Comparison of ENCODE assay signal across 19 cellular contexts in the genomic region with DNA sequence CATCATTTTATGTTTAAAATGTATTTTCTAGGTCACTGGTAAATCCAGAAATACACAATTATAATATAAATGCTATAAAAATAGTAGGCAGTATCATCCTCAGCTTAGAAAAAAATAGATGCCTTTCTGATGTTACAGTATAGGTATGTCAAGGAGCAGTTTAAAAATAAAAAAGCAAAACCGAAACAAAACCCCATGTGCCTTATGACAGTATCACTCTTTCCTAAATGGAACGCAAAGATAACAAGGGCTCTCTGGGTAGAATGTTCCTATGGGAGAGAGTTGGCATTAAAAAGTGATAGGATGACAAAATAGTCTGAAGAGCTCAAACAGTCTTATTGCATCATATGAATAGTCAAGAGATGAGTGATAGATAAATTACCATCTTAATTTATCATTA.
A peak's percentile ranks its signal among the peaks of the same experiment; 100 is the strongest.
DNase-seq lines count a peak whose midpoint lies in the region; ATAC-seq, FAIRE-seq and TF ChIP-seq lines count a peak whose summit lies in the region.
"Had no signal": no experiment of that assay in that cellular context is flagged by ENCODE, and none has a peak within 500 bp of the region (broad histone marks: within the 10 kb centered on the region; RNA-seq: fewer than 3 reads in every experiment).

No MANE protein-coding gene starts in this region.

- H2AFZ ChIP-seq in HepG2 (ENCODE audit: low read length): no peak overlapping the region

- H3K9ac ChIP-seq in HepG2 (ENCODE audit: insufficient read depth, low read depth, low read length): no peak overlapping the region

- H3K27ac ChIP-seq in HepG2 (ENCODE audit: extremely low read length, insufficient read depth, low read length) (no peak overlapping the region), right lobe of liver (no peak overlapping the region)
- H3K27ac ChIP-seq: C4-2B had no signal

- H3K36me3 ChIP-seq in HepG2 (replicated peaks in 1 of 2; ENCODE audit: control insufficient read depth in 1 of 2, insufficient read depth in 2 of 2, low read length in 2 of 2) (no peaks in the 10 kb centered on the region), right lobe of liver (no peaks in the 10 kb centered on the region)

- H3K4me1 ChIP-seq in HepG2 (ENCODE audit: insufficient read depth, low read length): no peaks in the 10 kb centered on the region
- H3K4me1 ChIP-seq in right lobe of liver: no peaks in the 10 kb centered on the region
- H3K4me1 ChIP-seq: Caco-2 had no signal

- no peak overlapping the region for H3K4me2 ChIP-seq in HepG2 (ENCODE audit: low read depth, low read length)

- DNase-seq in HepG2 (ENCODE audit: low spot score): no peak
- no peak for DNase-seq in right lobe of liver
- peak; percentile 6 for DNase-seq in OCI-M1 (lab: John Stamatoyannopoulos, UW)
- no peak for DNase-seq in frontal cortex (ENCODE audit: low spot score in 2 of 2)
- no peak for DNase-seq in activated CD4-positive, alpha-beta T cell treated with anti-CD3 and anti-CD28 coated beads, Interleukin-2, amount 50 U/mL, for 4 hours
- DNase-seq: ACHN; AML-193; Caco-2; CD4-positive, alpha-beta T cell; DMS153; DMS79; GDM1; HCEC 1CT; KG1 had no signal

- POLR2A ChIA-PET in HepG2 (lab: Yijun Ruan, JAX): no interaction called here

- no peak for FAIRE-seq in HepG2 (lab: Jason Lieb, UNC)
- FAIRE-seq in frontal cortex (lab: Jason Lieb, UNC): peak; percentile 53
- FAIRE-seq: A204.1, HTR-8/SVneo had no signal

- BruUV-seq in HepG2 (replicated peaks; lab: Mats Ljungman, UMichigan): no TSS peak

- 2% methylated on average over 2 of the region's 2 CpGs for WGBS in HepG2 (ENCODE audit: low lambda C conversion rate)
- 65% methylated on average over 2 of the region's 2 CpGs for WGBS in right lobe of liver (ENCODE audit: insufficient coverage, low coverage, low lambda C conversion rate, missing lambda C conversion rate)

- no peaks in the 10 kb centered on the region for H3K9me3 ChIP-seq in HepG2 (ENCODE audit: low read length)
- H3K9me3 ChIP-seq in right lobe of liver: no peaks in the 10 kb centered on the region
- H3K9me3 ChIP-seq: Caco-2 had no signal

- TF ChIP-seq EP300 in HepG2 (IDR thresholded peaks at IDR 0.05; ENCODE audit: low read depth in 2 of 2, low read length in 2 of 2) (no peak), HepG2 (CRISPR knock-in tag; IDR thresholded peaks at IDR 0.05; ENCODE audit: borderline replicate concordance) (no peak)

- CTCF ChIA-PET in HepG2 (lab: Yijun Ruan, JAX; ENCODE audit: low intra/inter-chr PET ratio, low total read pairs): no interaction called here

- in situ Hi-C loops in HepG2 (cut with HindIII; ENCODE audit: extremely low pct_ligation_motif_present, low pct_unique_long_range_greater_than_20kb): no loop called here

- TF ChIP-seq CTCF in HepG2 (CRISPR knock-in tag; IDR thresholded peaks at IDR 0.05) (no peak), right lobe of liver (IDR thresholded peaks at IDR 0.05) (no peak)

- intact Hi-C loops in HepG2 (cut with micrococcal nuclease; ENCODE audit: unreplicated experiment) (no loop called here), right lobe of liver (cut with DNase I) (no loop called here)

- H3K79me2 ChIP-seq in HepG2 (ENCODE audit: insufficient read depth, low read length): no peaks in the 10 kb centered on the region

- H4K20me1 ChIP-seq in HepG2 (ENCODE audit: insufficient read depth, low read length): no peaks in the 10 kb centered on the region

- ATAC-seq in HepG2 (no peak), right lobe of liver (no peak), GM19328 (IDR thresholded peaks at IDR 0.05; ENCODE audit: unreplicated experiment) (no peak), HG03521 (IDR thresholded peaks at IDR 0.05; ENCODE audit: unreplicated experiment) (no peak)

- no peak for TF ChIP-seq POLR2A in HepG2 (IDR thresholded peaks at IDR 0.05; ENCODE audit: insufficient read depth in 1 of 2, low read depth in 2 of 2, low read length in 2 of 2)
- TF ChIP-seq POLR2A in right lobe of liver (IDR thresholded peaks at IDR 0.05): no peak

- no peak for TF ChIP-seq RAD21 in HepG2 (CRISPR knock-in tag; IDR thresholded peaks at IDR 0.05)

- H3K4me3 ChIP-seq in HepG2 (replicated peaks in 1 of 3; ENCODE audit: insufficient read depth in 1 of 3, low read depth in 2 of 3, low read length in 3 of 3): no peak overlapping the region
- H3K4me3 ChIP-seq in right lobe of liver: no peak overlapping the region

- H3K27me3 ChIP-seq in HepG2 (ENCODE audit: control insufficient read depth in 1 of 2, insufficient read depth in 2 of 2, low read length in 2 of 2) (no peaks in the 10 kb centered on the region), right lobe of liver (no peaks in the 10 kb centered on the region)

TF ChIP-seq in HepG2, 621 proteins besides CTCF, POLR2A, EP300 and RAD21:
- TF ChIP-seq ATF7 (IDR thresholded peaks at IDR 0.05): peak; percentile 23; the same call in 1 of the 2 replicates
- TF ChIP-seq ATF7 (CRISPR knock-in tag; IDR thresholded peaks at IDR 0.05): no peak
- TF ChIP-seq DMTF1 (CRISPR knock-in tag; IDR thresholded peaks at IDR 0.05): no peak
